1 cellular context compared by ENCODE assay signal in genomic region chr16:46885960-46886763, GRCh38.
TF ChIP-seq lines count a peak whose summit lies in the region.

No MANE protein-coding gene starts in this region.

TF ChIP-seq in HepG2, 621 proteins besides CTCF, POLR2A, EP300 and RAD21 (continued from another document and continues in another):
- TF ChIP-seq CBFB (CRISPR knock-in tag; IDR thresholded peaks at IDR 0.05) (no peak), RORA (CRISPR knock-in tag; IDR thresholded peaks at IDR 0.05) (no peak), SMAD1 (CRISPR knock-in tag; IDR thresholded peaks at IDR 0.05; ENCODE audit: borderline replicate concordance, low read depth) (peak; percentile 36; the same call in 1 of the 2 replicates), ZNF562 (CRISPR knock-in tag; IDR thresholded peaks at IDR 0.05; ENCODE audit: borderline replicate concordance) (no peak), ZNF235 (CRISPR knock-in tag; IDR thresholded peaks at IDR 0.05; ENCODE audit: borderline replicate concordance) (no peak), REXO4 (CRISPR knock-in tag; IDR thresholded peaks at IDR 0.05; ENCODE audit: borderline replicate concordance) (no peak), ZNF678 (CRISPR knock-in tag; IDR thresholded peaks at IDR 0.05) (0 out of 2 replicates have a peak, but pooled peaks have one; percentile 24), ARID2 (CRISPR knock-in tag; IDR thresholded peaks at IDR 0.05; ENCODE audit: borderline replicate concordance) (no peak), DMTF1 (CRISPR knock-in tag; IDR thresholded peaks at IDR 0.05) (no peak), MAFG (CRISPR knock-in tag; IDR thresholded peaks at IDR 0.05) (no peak), FOXJ3 (CRISPR knock-in tag; IDR thresholded peaks at IDR 0.05; ENCODE audit: borderline replicate concordance) (no peak), ZNF605 (CRISPR knock-in tag; IDR thresholded peaks at IDR 0.05) (no peak), NFRKB (IDR thresholded peaks at IDR 0.05) (no peak), ATF2 (CRISPR knock-in tag; IDR thresholded peaks at IDR 0.05) (no peak), KDM1A (CRISPR knock-in tag; IDR thresholded peaks at IDR 0.05) (no peak), ZFP62 (CRISPR knock-in tag; IDR thresholded peaks at IDR 0.05) (no peak), SALL1 (CRISPR knock-in tag; IDR thresholded peaks at IDR 0.05) (peak; percentile 46; the same call in 1 of the 2 replicates), THAP11 (CRISPR knock-in tag; IDR thresholded peaks at IDR 0.05) (peak; percentile 48; the same call in 1 of the 2 replicates), ZNF274 (CRISPR knock-in tag; IDR thresholded peaks at IDR 0.05) (no peak), ZIK1 (CRISPR knock-in tag; IDR thresholded peaks at IDR 0.05; ENCODE audit: borderline replicate concordance, low read depth) (no peak), ZNF383 (CRISPR knock-in tag; IDR thresholded peaks at IDR 0.05; ENCODE audit: borderline replicate concordance) (0 out of 2 replicates have a peak, but pooled peaks have one; percentile 81), ZNF589 (CRISPR knock-in tag; conservative IDR thresholded peaks at IDR 0.05) (no peak), RBM22 (optimal IDR thresholded peaks at IDR 0.05; ENCODE audit: low read length) (no peak), ZNF343 (CRISPR knock-in tag; IDR thresholded peaks at IDR 0.05) (0 out of 2 replicates have a peak, but pooled peaks have one; percentile 35), BRF2 (CRISPR knock-in tag; IDR thresholded peaks at IDR 0.05) (no peak), PAXIP1 (CRISPR knock-in tag; conservative IDR thresholded peaks at IDR 0.05) (0 out of 2 replicates have a peak, but pooled peaks have one; percentile 11), THAP9 (CRISPR knock-in tag; IDR thresholded peaks at IDR 0.05; ENCODE audit: borderline replicate concordance) (peak; percentile 47; the same call in 1 of the 2 replicates), SMAD9 (CRISPR knock-in tag; IDR thresholded peaks at IDR 0.05) (no peak), HDAC1 (CRISPR knock-in tag; IDR thresholded peaks at IDR 0.05) (no peak), ZNF609 (CRISPR knock-in tag; IDR thresholded peaks at IDR 0.05; ENCODE audit: borderline replicate concordance) (no peak; the same call in 1 of the 2 replicates), TRIM24 (CRISPR knock-in tag; IDR thresholded peaks at IDR 0.05) (no peak), ZFP1 (CRISPR knock-in tag; IDR thresholded peaks at IDR 0.05) (no peak), ZNF784 (CRISPR knock-in tag; IDR thresholded peaks at IDR 0.05; ENCODE audit: borderline replicate concordance) (0 out of 2 replicates have a peak, but pooled peaks have one; percentile 56), ZXDC (CRISPR knock-in tag; IDR thresholded peaks at IDR 0.05) (no peak), ZUFSP (CRISPR knock-in tag; IDR thresholded peaks at IDR 0.05; ENCODE audit: borderline replicate concordance) (no peak), HHEX (CRISPR knock-in tag; IDR thresholded peaks at IDR 0.05) (no peak)
